Comparison of ENCODE assay signal across 1 cellular context in the genomic region with DNA sequence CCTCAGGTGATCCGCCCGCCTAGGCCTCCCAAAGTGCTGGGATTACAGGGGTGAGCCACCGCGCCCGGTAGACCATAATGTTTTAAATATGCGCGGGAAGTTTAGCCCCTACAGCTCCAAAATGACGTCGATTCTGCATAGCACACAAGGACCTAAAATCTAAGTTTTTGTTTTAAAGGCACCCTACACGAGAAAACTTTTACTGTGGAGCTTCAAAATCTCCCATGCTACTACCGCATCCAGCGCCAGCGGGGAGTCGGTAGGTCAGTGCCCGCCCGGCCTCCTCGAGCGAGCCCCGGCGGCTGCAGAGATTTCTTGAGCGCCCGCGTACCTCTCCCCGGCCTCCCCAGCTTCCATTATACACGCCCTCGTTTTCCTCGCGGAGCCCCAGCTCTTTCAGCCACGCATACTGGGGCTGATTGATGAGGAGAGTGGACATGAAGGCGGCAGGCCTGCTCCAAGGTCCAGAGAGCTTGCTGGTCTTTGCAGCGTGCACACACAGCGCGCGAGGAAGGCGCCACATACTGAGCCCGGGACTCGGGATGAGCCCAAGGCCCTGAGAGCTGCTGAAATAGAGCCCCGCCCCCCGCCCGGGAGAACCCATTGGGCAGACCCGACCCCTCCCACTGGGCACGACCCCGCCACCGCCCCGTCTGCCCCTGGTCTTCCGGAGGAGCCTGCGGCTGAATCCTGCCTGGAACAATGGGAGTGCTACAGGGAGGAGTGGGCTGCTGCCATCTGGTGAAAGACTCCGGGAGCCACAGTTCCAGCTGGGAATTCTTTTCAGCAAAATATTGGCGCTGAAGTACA.
TF ChIP-seq lines count a peak whose summit lies in the region.

A gene (minus strand): TSS at position 544 of the 810 bp plus-strand sequence. CDS start 21 bp downstream, at position 523.

TF ChIP-seq in HepG2, 621 proteins besides CTCF, POLR2A, EP300 and RAD21 (continued from another document and continues in another):
- TF ChIP-seq, protein P1, sequence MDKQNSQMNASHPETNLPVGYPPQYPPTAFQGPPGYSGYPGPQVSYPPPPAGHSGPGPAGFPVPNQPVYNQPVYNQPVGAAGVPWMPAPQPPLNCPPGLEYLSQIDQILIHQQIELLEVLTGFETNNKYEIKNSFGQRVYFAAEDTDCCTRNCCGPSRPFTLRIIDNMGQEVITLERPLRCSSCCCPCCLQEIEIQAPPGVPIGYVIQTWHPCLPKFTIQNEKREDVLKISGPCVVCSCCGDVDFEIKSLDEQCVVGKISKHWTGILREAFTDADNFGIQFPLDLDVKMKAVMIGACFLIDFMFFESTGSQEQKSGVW (CRISPR knock-in tag; IDR thresholded peaks at IDR 0.05; ENCODE audit: borderline replicate concordance): no peak
- TF ChIP-seq, protein P2, sequence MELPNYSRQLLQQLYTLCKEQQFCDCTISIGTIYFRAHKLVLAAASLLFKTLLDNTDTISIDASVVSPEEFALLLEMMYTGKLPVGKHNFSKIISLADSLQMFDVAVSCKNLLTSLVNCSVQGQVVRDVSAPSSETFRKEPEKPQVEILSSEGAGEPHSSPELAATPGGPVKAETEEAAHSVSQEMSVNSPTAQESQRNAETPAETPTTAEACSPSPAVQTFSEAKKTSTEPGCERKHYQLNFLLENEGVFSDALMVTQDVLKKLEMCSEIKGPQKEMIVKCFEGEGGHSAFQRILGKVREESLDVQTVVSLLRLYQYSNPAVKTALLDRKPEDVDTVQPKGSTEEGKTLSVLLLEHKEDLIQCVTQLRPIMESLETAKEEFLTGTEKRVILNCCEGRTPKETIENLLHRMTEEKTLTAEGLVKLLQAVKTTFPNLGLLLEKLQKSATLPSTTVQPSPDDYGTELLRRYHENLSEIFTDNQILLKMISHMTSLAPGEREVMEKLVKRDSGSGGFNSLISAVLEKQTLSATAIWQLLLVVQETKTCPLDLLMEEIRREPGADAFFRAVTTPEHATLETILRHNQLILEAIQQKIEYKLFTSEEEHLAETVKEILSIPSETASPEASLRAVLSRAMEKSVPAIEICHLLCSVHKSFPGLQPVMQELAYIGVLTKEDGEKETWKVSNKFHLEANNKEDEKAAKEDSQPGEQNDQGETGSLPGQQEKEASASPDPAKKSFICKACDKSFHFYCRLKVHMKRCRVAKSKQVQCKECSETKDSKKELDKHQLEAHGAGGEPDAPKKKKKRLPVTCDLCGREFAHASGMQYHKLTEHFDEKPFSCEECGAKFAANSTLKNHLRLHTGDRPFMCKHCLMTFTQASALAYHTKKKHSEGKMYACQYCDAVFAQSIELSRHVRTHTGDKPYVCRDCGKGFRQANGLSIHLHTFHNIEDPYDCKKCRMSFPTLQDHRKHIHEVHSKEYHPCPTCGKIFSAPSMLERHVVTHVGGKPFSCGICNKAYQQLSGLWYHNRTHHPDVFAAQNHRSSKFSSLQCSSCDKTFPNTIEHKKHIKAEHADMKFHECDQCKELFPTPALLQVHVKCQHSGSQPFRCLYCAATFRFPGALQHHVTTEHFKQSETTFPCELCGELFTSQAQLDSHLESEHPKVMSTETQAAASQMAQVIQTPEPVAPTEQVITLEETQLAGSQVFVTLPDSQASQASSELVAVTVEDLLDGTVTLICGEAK (IDR thresholded peaks at IDR 0.05): no peak
- TF ChIP-seq, protein P2 (CRISPR knock-in tag; IDR thresholded peaks at IDR 0.05): no peak; the same call in 1 of the 2 replicates
- TF ChIP-seq ISL2 (CRISPR knock-in tag; IDR thresholded peaks at IDR 0.05) (peak; percentile 77), ZNF792 (CRISPR knock-in tag; IDR thresholded peaks at IDR 0.05) (peak; percentile 80), NCOA1 (CRISPR knock-in tag; IDR thresholded peaks at IDR 0.05) (no peak), ARNT2 (CRISPR knock-in tag; IDR thresholded peaks at IDR 0.05; ENCODE audit: low read depth) (peak; percentile 83), ZNF460 (CRISPR knock-in tag; IDR thresholded peaks at IDR 0.05; ENCODE audit: borderline replicate concordance) (peak; percentile 90), EED (CRISPR knock-in tag; IDR thresholded peaks at IDR 0.05) (no peak), POLR2G (IDR thresholded peaks at IDR 0.05; ENCODE audit: low read depth, low read length) (peak; percentile 97), MED1 (CRISPR knock-in tag; IDR thresholded peaks at IDR 0.05) (peak; percentile 63), RXRA (CRISPR knock-in tag; IDR thresholded peaks at IDR 0.05) (peak; percentile 73), PAWR (CRISPR knock-in tag; IDR thresholded peaks at IDR 0.05; ENCODE audit: borderline replicate concordance) (no peak), CREB1 (IDR thresholded peaks at IDR 0.05) (no peak), CREB1 (CRISPR knock-in tag; IDR thresholded peaks at IDR 0.05) (peak; percentile 64; the same call in 1 of the 2 replicates), ZFY (CRISPR knock-in tag; IDR thresholded peaks at IDR 0.05) (peak; percentile 99), NR2F2 (IDR thresholded peaks at IDR 0.05; ENCODE audit: borderline replicate concordance, low read depth) (peak; percentile 37; the same call in 1 of the 2 replicates), POGZ (CRISPR knock-in tag; IDR thresholded peaks at IDR 0.05) (peak; percentile 85), ZNF3 (CRISPR knock-in tag; IDR thresholded peaks at IDR 0.05) (peak; percentile 61; the same call in 1 of the 2 replicates)
- TF ChIP-seq, protein P3, sequence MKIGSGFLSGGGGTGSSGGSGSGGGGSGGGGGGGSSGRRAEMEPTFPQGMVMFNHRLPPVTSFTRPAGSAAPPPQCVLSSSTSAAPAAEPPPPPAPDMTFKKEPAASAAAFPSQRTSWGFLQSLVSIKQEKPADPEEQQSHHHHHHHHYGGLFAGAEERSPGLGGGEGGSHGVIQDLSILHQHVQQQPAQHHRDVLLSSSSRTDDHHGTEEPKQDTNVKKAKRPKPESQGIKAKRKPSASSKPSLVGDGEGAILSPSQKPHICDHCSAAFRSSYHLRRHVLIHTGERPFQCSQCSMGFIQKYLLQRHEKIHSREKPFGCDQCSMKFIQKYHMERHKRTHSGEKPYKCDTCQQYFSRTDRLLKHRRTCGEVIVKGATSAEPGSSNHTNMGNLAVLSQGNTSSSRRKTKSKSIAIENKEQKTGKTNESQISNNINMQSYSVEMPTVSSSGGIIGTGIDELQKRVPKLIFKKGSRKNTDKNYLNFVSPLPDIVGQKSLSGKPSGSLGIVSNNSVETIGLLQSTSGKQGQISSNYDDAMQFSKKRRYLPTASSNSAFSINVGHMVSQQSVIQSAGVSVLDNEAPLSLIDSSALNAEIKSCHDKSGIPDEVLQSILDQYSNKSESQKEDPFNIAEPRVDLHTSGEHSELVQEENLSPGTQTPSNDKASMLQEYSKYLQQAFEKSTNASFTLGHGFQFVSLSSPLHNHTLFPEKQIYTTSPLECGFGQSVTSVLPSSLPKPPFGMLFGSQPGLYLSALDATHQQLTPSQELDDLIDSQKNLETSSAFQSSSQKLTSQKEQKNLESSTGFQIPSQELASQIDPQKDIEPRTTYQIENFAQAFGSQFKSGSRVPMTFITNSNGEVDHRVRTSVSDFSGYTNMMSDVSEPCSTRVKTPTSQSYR (CRISPR knock-in tag; IDR thresholded peaks at IDR 0.05; ENCODE audit: borderline replicate concordance): peak; percentile 68; the same call in 1 of the 2 replicates
- TF ChIP-seq, protein P4, sequence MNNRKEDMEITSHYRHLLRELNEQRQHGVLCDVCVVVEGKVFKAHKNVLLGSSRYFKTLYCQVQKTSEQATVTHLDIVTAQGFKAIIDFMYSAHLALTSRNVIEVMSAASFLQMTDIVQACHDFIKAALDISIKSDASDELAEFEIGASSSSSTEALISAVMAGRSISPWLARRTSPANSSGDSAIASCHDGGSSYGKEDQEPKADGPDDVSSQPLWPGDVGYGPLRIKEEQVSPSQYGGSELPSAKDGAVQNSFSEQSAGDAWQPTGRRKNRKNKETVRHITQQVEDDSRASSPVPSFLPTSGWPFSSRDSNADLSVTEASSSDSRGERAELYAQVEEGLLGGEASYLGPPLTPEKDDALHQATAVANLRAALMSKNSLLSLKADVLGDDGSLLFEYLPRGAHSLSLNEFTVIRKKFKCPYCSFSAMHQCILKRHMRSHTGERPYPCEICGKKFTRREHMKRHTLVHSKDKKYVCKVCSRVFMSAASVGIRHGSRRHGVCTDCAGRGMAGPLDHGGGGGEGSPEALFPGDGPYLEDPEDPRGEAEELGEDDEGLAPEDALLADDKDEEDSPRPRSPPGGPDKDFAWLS (CRISPR knock-in tag; IDR thresholded peaks at IDR 0.05; ENCODE audit: borderline replicate concordance): no peak
- TF ChIP-seq, protein P5, sequence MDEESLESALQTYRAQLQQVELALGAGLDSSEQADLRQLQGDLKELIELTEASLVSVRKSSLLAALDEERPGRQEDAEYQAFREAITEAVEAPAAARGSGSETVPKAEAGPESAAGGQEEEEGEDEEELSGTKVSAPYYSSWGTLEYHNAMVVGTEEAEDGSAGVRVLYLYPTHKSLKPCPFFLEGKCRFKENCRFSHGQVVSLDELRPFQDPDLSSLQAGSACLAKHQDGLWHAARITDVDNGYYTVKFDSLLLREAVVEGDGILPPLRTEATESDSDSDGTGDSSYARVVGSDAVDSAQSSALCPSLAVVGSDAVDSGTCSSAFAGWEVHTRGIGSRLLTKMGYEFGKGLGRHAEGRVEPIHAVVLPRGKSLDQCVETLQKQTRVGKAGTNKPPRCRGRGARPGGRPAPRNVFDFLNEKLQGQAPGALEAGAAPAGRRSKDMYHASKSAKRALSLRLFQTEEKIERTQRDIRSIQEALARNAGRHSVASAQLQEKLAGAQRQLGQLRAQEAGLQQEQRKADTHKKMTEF (CRISPR knock-in tag; IDR thresholded peaks at IDR 0.05): peak; percentile 81; the same call in 1 of the 2 replicates
- TF ChIP-seq, protein P6, sequence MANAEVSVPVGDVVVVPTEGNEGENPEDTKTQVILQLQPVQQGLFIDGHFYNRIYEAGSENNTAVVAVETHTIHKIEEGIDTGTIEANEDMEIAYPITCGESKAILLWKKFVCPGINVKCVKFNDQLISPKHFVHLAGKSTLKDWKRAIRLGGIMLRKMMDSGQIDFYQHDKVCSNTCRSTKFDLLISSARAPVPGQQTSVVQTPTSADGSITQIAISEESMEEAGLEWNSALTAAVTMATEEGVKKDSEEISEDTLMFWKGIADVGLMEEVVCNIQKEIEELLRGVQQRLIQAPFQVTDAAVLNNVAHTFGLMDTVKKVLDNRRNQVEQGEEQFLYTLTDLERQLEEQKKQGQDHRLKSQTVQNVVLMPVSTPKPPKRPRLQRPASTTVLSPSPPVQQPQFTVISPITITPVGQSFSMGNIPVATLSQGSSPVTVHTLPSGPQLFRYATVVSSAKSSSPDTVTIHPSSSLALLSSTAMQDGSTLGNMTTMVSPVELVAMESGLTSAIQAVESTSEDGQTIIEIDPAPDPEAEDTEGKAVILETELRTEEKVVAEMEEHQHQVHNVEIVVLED (CRISPR knock-in tag; IDR thresholded peaks at IDR 0.05; ENCODE audit: borderline replicate concordance): peak; percentile 52; the same call in 1 of the 2 replicates
- TF ChIP-seq, protein P7, sequence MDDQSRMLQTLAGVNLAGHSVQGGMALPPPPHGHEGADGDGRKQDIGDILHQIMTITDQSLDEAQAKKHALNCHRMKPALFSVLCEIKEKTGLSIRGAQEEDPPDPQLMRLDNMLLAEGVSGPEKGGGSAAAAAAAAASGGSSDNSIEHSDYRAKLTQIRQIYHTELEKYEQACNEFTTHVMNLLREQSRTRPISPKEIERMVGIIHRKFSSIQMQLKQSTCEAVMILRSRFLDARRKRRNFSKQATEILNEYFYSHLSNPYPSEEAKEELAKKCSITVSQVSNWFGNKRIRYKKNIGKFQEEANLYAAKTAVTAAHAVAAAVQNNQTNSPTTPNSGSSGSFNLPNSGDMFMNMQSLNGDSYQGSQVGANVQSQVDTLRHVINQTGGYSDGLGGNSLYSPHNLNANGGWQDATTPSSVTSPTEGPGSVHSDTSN (CRISPR knock-in tag; IDR thresholded peaks at IDR 0.05; ENCODE audit: borderline replicate concordance): no peak; the same call in 1 of the 2 replicates
- TF ChIP-seq, protein P8, sequence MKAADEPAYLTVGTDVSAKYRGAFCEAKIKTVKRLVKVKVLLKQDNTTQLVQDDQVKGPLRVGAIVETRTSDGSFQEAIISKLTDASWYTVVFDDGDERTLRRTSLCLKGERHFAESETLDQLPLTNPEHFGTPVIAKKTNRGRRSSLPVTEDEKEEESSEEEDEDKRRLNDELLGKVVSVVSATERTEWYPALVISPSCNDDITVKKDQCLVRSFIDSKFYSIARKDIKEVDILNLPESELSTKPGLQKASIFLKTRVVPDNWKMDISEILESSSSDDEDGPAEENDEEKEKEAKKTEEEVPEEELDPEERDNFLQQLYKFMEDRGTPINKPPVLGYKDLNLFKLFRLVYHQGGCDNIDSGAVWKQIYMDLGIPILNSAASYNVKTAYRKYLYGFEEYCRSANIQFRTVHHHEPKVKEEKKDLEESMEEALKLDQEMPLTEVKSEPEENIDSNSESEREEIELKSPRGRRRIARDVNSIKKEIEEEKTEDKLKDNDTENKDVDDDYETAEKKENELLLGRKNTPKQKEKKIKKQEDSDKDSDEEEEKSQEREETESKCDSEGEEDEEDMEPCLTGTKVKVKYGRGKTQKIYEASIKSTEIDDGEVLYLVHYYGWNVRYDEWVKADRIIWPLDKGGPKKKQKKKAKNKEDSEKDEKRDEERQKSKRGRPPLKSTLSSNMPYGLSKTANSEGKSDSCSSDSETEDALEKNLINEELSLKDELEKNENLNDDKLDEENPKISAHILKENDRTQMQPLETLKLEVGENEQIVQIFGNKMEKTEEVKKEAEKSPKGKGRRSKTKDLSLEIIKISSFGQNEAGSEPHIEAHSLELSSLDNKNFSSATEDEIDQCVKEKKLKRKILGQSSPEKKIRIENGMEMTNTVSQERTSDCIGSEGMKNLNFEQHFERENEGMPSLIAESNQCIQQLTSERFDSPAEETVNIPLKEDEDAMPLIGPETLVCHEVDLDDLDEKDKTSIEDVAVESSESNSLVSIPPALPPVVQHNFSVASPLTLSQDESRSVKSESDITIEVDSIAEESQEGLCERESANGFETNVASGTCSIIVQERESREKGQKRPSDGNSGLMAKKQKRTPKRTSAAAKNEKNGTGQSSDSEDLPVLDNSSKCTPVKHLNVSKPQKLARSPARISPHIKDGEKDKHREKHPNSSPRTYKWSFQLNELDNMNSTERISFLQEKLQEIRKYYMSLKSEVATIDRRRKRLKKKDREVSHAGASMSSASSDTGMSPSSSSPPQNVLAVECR (CRISPR knock-in tag; IDR thresholded peaks at IDR 0.05; ENCODE audit: borderline replicate concordance): peak; percentile 90
